8 cellular contexts compared by ENCODE assay signal in genomic region chr13:48542581-48543341, GRCh38. TPM values are rescaled to one million over a fixed set of nuclear protein-coding genes. Genes with fewer than 3 reads are reported as not detected.
DNase-seq lines count a peak whose midpoint lies in the region; ATAC-seq and TF ChIP-seq lines count a peak whose summit lies in the region.

No MANE protein-coding gene starts in this region.

- intact Hi-C loops in dorsolateral prefrontal cortex (cut with DNase I): no loop called here

- DNase-seq in NCI-H2171 (lab: John Stamatoyannopoulos, UW) (peak; percentile 50), dorsolateral prefrontal cortex (peak in 5 of 10 donors; percentile 15 to 50 (median 35)), EL (no peak)
- no peak for DNase-seq in activated CD8-positive, alpha-beta memory T cell treated with anti-CD3 and anti-CD28 coated beads for 24 hours
- DNase-seq in activated naive CD4-positive, alpha-beta T cell (lab: John Stamatoyannopoulos, UW): no peak

- no peaks in the 10 kb centered on the region for H3K9me3 ChIP-seq in mesodermal cell (ENCODE audit: control insufficient read depth, low read length)

- ATAC-seq in GM18868 (IDR thresholded peaks at IDR 0.05; ENCODE audit: unreplicated experiment): peak; percentile 57
- ATAC-seq in HG03571 (IDR thresholded peaks at IDR 0.05; ENCODE audit: unreplicated experiment): no peak

- no peaks in the 10 kb centered on the region for H3K27me3 ChIP-seq in dorsolateral prefrontal cortex

- H3K4me3 ChIP-seq in dorsolateral prefrontal cortex: peak overlapping the region in 33 of 59 donors; percentile 2 to 48 (median 19)
- H3K4me3 ChIP-seq in mesodermal cell (ENCODE audit: extremely low read depth, insufficient read depth, low read length, poor library complexity, severe bottlenecking): no peak overlapping the region

- peak in 6 of 56 donors; percentile 4 to 16 (median 10) for TF ChIP-seq CTCF in dorsolateral prefrontal cortex (IDR thresholded peaks at IDR 0.05 in 54 of 56, conservative IDR thresholded peaks at IDR 0.05 in 2 of 56; ENCODE audit: low read depth in 1 of 56, partially characterized antibody in 56 of 56)

- 28 to 30% methylated on average over 8 to 9 of the region's 11 CpGs for WGBS in mesodermal cell (ENCODE audit: insufficient coverage in 2 of 2), 2 experiments

- H3K27ac ChIP-seq in dorsolateral prefrontal cortex (peak overlapping the region in 25 of 59 donors; percentile 2 to 75 (median 37)), mesodermal cell (ENCODE audit: low read depth, low read length, severe bottlenecking) (peak overlapping the region; percentile 50)

- H3K4me1 ChIP-seq in mesodermal cell (ENCODE audit: control insufficient read depth, insufficient read depth, low read length, poor library complexity, severe bottlenecking): peaks cover 3% of the 10 kb centered on the region

- no peaks in the 10 kb centered on the region for H3K36me3 ChIP-seq in mesodermal cell (ENCODE audit: control insufficient read depth, insufficient read depth, low read length)

RNA-seq across cellular contexts. Expression of gene RCBTB2, which starts 9.9 kb away (rescaled TPM):
- 10 to 100 TPM in 100 of 120 experiments, 1 to 10 TPM in 20; 7.7 to 20.0 (median 11.9) TPM for total RNA-seq in dorsolateral prefrontal cortex
- polyA plus RNA-seq in mesodermal cell (2013, experiment 1 of 2): 15.6 TPM
- polyA plus RNA-seq in mesodermal cell (2013, experiment 2 of 2): 13.9 TPM
